8 cellular contexts compared by ENCODE assay signal in genomic region chr19:34662919-34663318, GRCh38. TPM values are rescaled to one million over a fixed set of nuclear protein-coding genes. Genes with fewer than 3 reads are reported as not detected.
A peak's percentile ranks its signal among the peaks of the same experiment; 100 is the strongest.
DNase-seq lines count a peak whose midpoint lies in the region; ATAC-seq and TF ChIP-seq lines count a peak whose summit lies in the region.

No MANE protein-coding gene starts in this region.

- peak; percentile 36 for TF ChIP-seq CTCF in GM12865 (IDR thresholded peaks at IDR 0.05; ENCODE audit: insufficient read depth, low read depth, low read length, missing control alignments)
- TF ChIP-seq CTCF in lower lobe of right lung (IDR thresholded peaks at IDR 0.05), result peak; percentile 57

- peaks cover 3% of the 10 kb centered on the region for H3K4me1 ChIP-seq in lower lobe of right lung

- no peaks in the 10 kb centered on the region for H3K9me3 ChIP-seq in lower lobe of right lung

- intact Hi-C loops in lower lobe of right lung (cut with DNase I), result no loop called here

- H3K27ac ChIP-seq in lower lobe of right lung, result no peak overlapping the region

- peak; percentile 49 to 57 for ATAC-seq in lower lobe of right lung

- H3K4me3 ChIP-seq in GM12865 (ENCODE audit: low read depth, low read length), result no peak overlapping the region
- H3K4me3 ChIP-seq in lower lobe of right lung, result no peak overlapping the region

- peak; percentile 9 for DNase-seq in AG08395 (ENCODE audit: low spot score)
- DNase-seq in GM12865 (ENCODE audit: low read depth), result peak; percentile 56
- peak; percentile 16 for DNase-seq in NCI-H460 (ENCODE audit: extremely low read depth, low read depth)
- peak; percentile 17 for DNase-seq in activated T-helper 1 cell treated with Interleukin-2 at 50 U/mL for 16 hours (ENCODE audit: low read depth)
- no peak for DNase-seq in lower lobe of right lung
- DNase-seq in GF-D8 (lab: John Stamatoyannopoulos, UW), result no peak
- DNase-seq in ureter (ENCODE audit: low spot score), result no peak
- DNase-seq in DMS153 treated with DMSO at 0.1 percent for 48 hours (lab: John Stamatoyannopoulos, UW; ENCODE audit: unreplicated experiment), result no peak

- no peaks in the 10 kb centered on the region for H3K27me3 ChIP-seq in lower lobe of right lung (ENCODE audit: low read depth)

- H3K36me3 ChIP-seq in lower lobe of right lung, result no peaks in the 10 kb centered on the region

RNA-seq across cellular contexts. Expression of gene SCGB2B2, which starts 14.0 kb away (rescaled TPM):
- total RNA-seq in NCI-H460 (2014; rRNA removed; shearing (Covaris generic)), result 0.05 TPM in 1 of 2 replicates, not detected in the other
- polyA plus RNA-seq in NCI-H460 (2014; cell fraction: nucleus; rRNA removed), result not detected in 2 replicates
- total RNA-seq in lower lobe of right lung (1.5 TPM), ureter (3.4 TPM)

RNA-seq across cellular contexts. Expression of gene ZNF302, which starts 14.6 kb away (rescaled TPM):
- total RNA-seq in NCI-H460 (2014; rRNA removed; shearing (Covaris generic)), result 15.5 and 15.7 TPM in 2 replicates
- 23.5 and 25.3 TPM in 2 replicates for polyA plus RNA-seq in NCI-H460 (2014; cell fraction: nucleus; rRNA removed)
- 27.2 TPM for total RNA-seq in lower lobe of right lung
- total RNA-seq in ureter, result 41.1 TPM

Comparison
In these comparisons a context has a peak if more than half of its experiments do, and no peak if none do; other contexts are left out.
1. DNase-seq: peak in AG08395 (single experiment), GM12865 (single experiment), NCI-H460 (single experiment) and activated T-helper 1 cell treated with Interleukin-2 at 50 U/mL for 16 hours (single experiment); none in lower lobe of right lung (single experiment), GF-D8 (single experiment), ureter (single experiment) and DMS153 treated with DMSO at 0.1 percent for 48 hours (single experiment).